ENCODE assay signal across 8 cellular contexts in genomic region chr3:182981038-182981380, GRCh38. TPM values are rescaled to one million over a fixed set of nuclear protein-coding genes. Genes with fewer than 3 reads are reported as not detected.
DNase-seq lines count a peak whose midpoint lies in the region; ATAC-seq and TF ChIP-seq lines count a peak whose summit lies in the region.

No MANE protein-coding gene starts in this region.

- H3K36me3 ChIP-seq in OCI-LY3 (replicated peaks; ENCODE audit: low read depth, low read length) (no peaks in the 10 kb centered on the region), esophagus muscularis mucosa (no peaks in the 10 kb centered on the region), trophoblast cell (ENCODE audit: control insufficient read depth in 1 of 2, insufficient read depth in 2 of 2, low read length in 2 of 2) (no peaks in the 10 kb centered on the region)

- peaks cover 7% of the 10 kb centered on the region for H3K79me1 ChIP-seq in trophoblast cell (ENCODE audit: low read length)

- peak overlapping the region; percentile 21 for H4K12ac ChIP-seq in trophoblast cell (ENCODE audit: low read depth, low read length)

- H3K27ac Mint-ChIP-seq in Calu3 (ENCODE audit: unreplicated experiment): peak overlapping the region; percentile 54

- H4K91ac ChIP-seq in trophoblast cell (ENCODE audit: low read depth, low read length): peak overlapping the region; percentile 50

- peaks cover 25% of the 10 kb centered on the region for H3K36me3 Mint-ChIP-seq in Calu3 (ENCODE audit: insufficient read depth, unreplicated experiment)

- H3K4me1 Mint-ChIP-seq in Calu3 (ENCODE audit: low read depth, unreplicated experiment): peaks cover 9% of the 10 kb centered on the region

- TF ChIP-seq POLR2A in esophagus muscularis mucosa (IDR thresholded peaks at IDR 0.05; ENCODE audit: low read depth): no peak

- H3K9me3 Mint-ChIP-seq in Calu3 (ENCODE audit: low read depth, unreplicated experiment): no peaks in the 10 kb centered on the region

- H2BK120ac ChIP-seq in trophoblast cell (ENCODE audit: insufficient read depth, low read length, poor library complexity): no peak overlapping the region

- peak overlapping the region; percentile 56 for H3K9ac ChIP-seq in OCI-LY3 (ENCODE audit: low read length)
- no peak overlapping the region for H3K9ac ChIP-seq in trophoblast cell (ENCODE audit: low read length)

- H3K4ac ChIP-seq in trophoblast cell (ENCODE audit: low read depth, low read length): no peak overlapping the region

- ATAC-seq in GM18858 (IDR thresholded peaks at IDR 0.05; ENCODE audit: unreplicated experiment) (no peak), HG03520 (IDR thresholded peaks at IDR 0.05; ENCODE audit: unreplicated experiment) (no peak)

- no peaks in the 10 kb centered on the region for H3K27me3 Mint-ChIP-seq in Calu3 (ENCODE audit: unreplicated experiment)

- TSS peak; percentile 36 for BruUV-seq in Calu3 (replicated peaks; lab: Mats Ljungman, UMichigan)

- H2BK5ac ChIP-seq in trophoblast cell (ENCODE audit: low read depth, low read length, poor library complexity): no peak overlapping the region

- no peak overlapping the region for H2BK12ac ChIP-seq in trophoblast cell (ENCODE audit: low read length)

- H3K27me3 ChIP-seq in OCI-LY3 (ENCODE audit: low read depth, low read length) (no peaks in the 10 kb centered on the region), esophagus muscularis mucosa (no peaks in the 10 kb centered on the region), trophoblast cell (ENCODE audit: insufficient read depth, low read length) (no peaks in the 10 kb centered on the region)

- no peak overlapping the region for H3K18ac ChIP-seq in trophoblast cell (ENCODE audit: low read length)

- intact Hi-C loops in Calu3 (cut with micrococcal nuclease; ENCODE audit: unreplicated experiment) (no loop called here), esophagus muscularis mucosa (cut with DNase I) (no loop called here)

- peak overlapping the region; percentile 75 for H4K8ac ChIP-seq in trophoblast cell (ENCODE audit: low read depth, low read length)

- WGBS in esophagus muscularis mucosa: 72% methylated on average over 10 of the region's 10 CpGs
- no CpG with 5 or more reads among the region's 10 CpGs for WGBS in trophoblast cell (ENCODE audit: extremely low coverage, insufficient coverage, insufficient read length)

- H3K4me2 ChIP-seq in OCI-LY3 (ENCODE audit: low read length) (peak overlapping the region; percentile 37), trophoblast cell (ENCODE audit: low read length) (peak overlapping the region; percentile 83)

- no peak for DNase-seq in Calu3
- no peak for DNase-seq in esophagus muscularis mucosa (ENCODE audit: extremely low spot score)
- no peak for DNase-seq in trophoblast cell
- no peak for DNase-seq in NCI-H748 treated with DMSO at 0.1 percent for 48 hours (lab: John Stamatoyannopoulos, UW)
- no peak for DNase-seq in HPDE6-E6E7 (ENCODE audit: extremely low spot score)

- peak overlapping the region; percentile 92 for H3K4me3 Mint-ChIP-seq in Calu3 (ENCODE audit: low read depth, unreplicated experiment)

- H3K4me3 ChIP-seq in OCI-LY3 (ENCODE audit: low read length) (peak overlapping the region; percentile 74), esophagus muscularis mucosa (peak overlapping the region; percentile 78 to 99 (median 96)), trophoblast cell (ENCODE audit: low read depth, low read length) (peak overlapping the region; percentile 84)

- no peak for TF ChIP-seq EP300 in esophagus muscularis mucosa (IDR thresholded peaks at IDR 0.05)

- H3K79me2 ChIP-seq in OCI-LY3 (ENCODE audit: low read length): peaks cover 39% of the 10 kb centered on the region
- H3K79me2 ChIP-seq in trophoblast cell (ENCODE audit: control insufficient read depth, insufficient read depth, low read length, poor library complexity): peaks cover 14% of the 10 kb centered on the region

- no peak overlapping the region for H2AK5ac ChIP-seq in trophoblast cell (ENCODE audit: low read length)

- CTCF ChIA-PET in Calu3 (lab: Charles Lee): no interaction called here

- peaks cover 34% of the 10 kb centered on the region for H4K20me1 ChIP-seq in OCI-LY3 (ENCODE audit: insufficient read depth, low read length)

- H2AFZ ChIP-seq in OCI-LY3 (ENCODE audit: low read depth, low read length) (no peak overlapping the region), trophoblast cell (ENCODE audit: insufficient read depth, low read length, poor library complexity) (peak overlapping the region; percentile 71)

- H3K27ac ChIP-seq in OCI-LY3 (ENCODE audit: low read length): no peak overlapping the region
- peak overlapping the region; percentile 87 to 94 (median 91) for H3K27ac ChIP-seq in esophagus muscularis mucosa (replicated peaks in 1 of 4)
- H3K27ac ChIP-seq in trophoblast cell (ENCODE audit: low read depth, low read length): no peak overlapping the region

- H3K14ac ChIP-seq in trophoblast cell (ENCODE audit: low read length): no peak overlapping the region

- no peak overlapping the region for H3K23ac ChIP-seq in trophoblast cell (ENCODE audit: low read length)

- TF ChIP-seq CTCF in Calu3 (IDR thresholded peaks at IDR 0.05; ENCODE audit: unreplicated experiment) (no peak), OCI-LY3 (IDR thresholded peaks at IDR 0.05; ENCODE audit: low read depth, low read length) (no peak), esophagus muscularis mucosa (IDR thresholded peaks at IDR 0.05) (no peak)

- peaks cover 33% of the 10 kb centered on the region for H3K4me1 ChIP-seq in OCI-LY3 (ENCODE audit: low read length)
- H3K4me1 ChIP-seq in esophagus muscularis mucosa: peaks cover 17 to 30% (median 26%) of the 10 kb centered on the region in 4 donors
- peaks cover 0 to 3% of the 10 kb centered on the region in 2 experiments for H3K4me1 ChIP-seq in trophoblast cell (ENCODE audit: control insufficient read depth in 1 of 2, insufficient read depth in 2 of 2, low read length in 2 of 2)

- H3K9me3 ChIP-seq in OCI-LY3 (ENCODE audit: insufficient read depth, low read length) (no peaks in the 10 kb centered on the region), esophagus muscularis mucosa (no peaks in the 10 kb centered on the region), trophoblast cell (ENCODE audit: insufficient read depth, low read depth, low read length) (no peaks in the 10 kb centered on the region)

RNA-seq across cellular contexts. Expression of gene DCUN1D1, which starts 0.7 kb away (rescaled TPM):
- total RNA-seq in Calu3 (2022): 98.7 and 99.3 TPM in 2 replicates
- total RNA-seq in esophagus muscularis mucosa: 10 to 100 TPM; 31.1 to 41.1 (median 34.0) TPM
- 42.5 and 46.0 TPM in 2 replicates for polyA plus RNA-seq in trophoblast cell (2013)

Comparison
In these comparisons a context has a peak if more than half of its experiments do, and no peak if none do; other contexts are left out.
1. H3K27ac ChIP-seq: peak in esophagus muscularis mucosa (4 of 4); none in OCI-LY3 (single experiment) and trophoblast cell (single experiment).
2. Peak in every context shown above with its lines, with median percentiles within 50 percentile points of each other: H3K4me3 ChIP-seq.